ENCODE assay signal across 11 cellular contexts in the genomic region with DNA sequence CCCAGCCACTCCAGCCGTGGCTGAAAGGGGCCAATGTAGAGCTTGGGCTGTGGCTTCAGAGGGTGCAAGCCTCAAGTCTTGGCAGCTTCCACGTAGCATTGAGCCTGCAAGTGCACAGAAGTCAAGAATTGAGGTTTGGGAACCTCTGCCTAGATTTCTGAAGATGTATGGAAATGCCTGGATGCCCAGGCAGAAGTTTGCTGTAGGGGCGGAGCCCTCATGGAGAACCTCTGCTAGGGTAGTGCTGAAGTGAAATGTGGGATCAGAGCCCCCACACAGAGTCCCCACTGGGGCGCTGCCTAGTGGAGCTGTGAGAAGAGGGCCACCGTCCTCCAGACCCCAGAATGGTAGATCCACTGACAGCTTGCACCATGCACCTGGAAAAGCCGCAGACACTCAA. TPM values are rescaled to one million over a fixed set of nuclear protein-coding genes. Genes with fewer than 3 reads are reported as not detected.
"Had no signal": no experiment of that assay in that cellular context is flagged by ENCODE, and none has a peak within 500 bp of the region (broad histone marks: within the 10 kb centered on the region; RNA-seq: fewer than 3 reads in every experiment).

No MANE protein-coding gene starts in this region.

RNA-seq across cellular contexts. Expression of gene KLB, which starts 35.5 kb away (rescaled TPM):
- total RNA-seq: activated CD4-positive, alpha-beta memory T cell treated with anti-CD3 and anti-CD28 coated beads for 36 hours; activated CD4-positive, alpha-beta memory T cell treated with anti-CD3 and anti-CD28 coated beads, Interleukin-2, amount 10 ng/mL, durations not matched to agents 7 days and 5 days; activated CD4-positive, alpha-beta T cell treated with anti-CD3 and anti-CD28 coated beads for 36 hours; activated CD4-positive, alpha-beta T cell treated with anti-CD3 and anti-CD28 coated beads, Interleukin-2, amount 10 ng/mL, durations not matched to agents 24 days and 14 days; activated CD4-positive, alpha-beta T cell treated with anti-CD3 and anti-CD28 coated beads, Interleukin-2, amount 10 ng/mL, durations not matched to agents 7 days and 5 days; activated CD8-positive, alpha-beta memory T cell treated with anti-CD3 and anti-CD28 coated beads for 36 hours; activated CD8-positive, alpha-beta memory T cell treated with anti-CD3 and anti-CD28 coated beads, Interleukin-2, amount 10 ng/mL, durations not matched to agents 7 days and 5 days; activated CD8-positive, alpha-beta T cell treated with anti-CD3 and anti-CD28 coated beads for 36 hours; activated CD8-positive, alpha-beta T cell treated with anti-CD3 and anti-CD28 coated beads, Interleukin-2, amount 10 ng/mL, durations not matched to agents 7 days and 5 days; T-helper 2 cell treated with Interferon-gamma antibody and Interleukin-4, amounts not matched to agents 100 ng/mL and 5 ng/mL, for 36 hours; WTC11 had no signal
